25 cellular contexts compared by ENCODE assay signal in genomic region chr3:38349684-38350359, GRCh38. TPM values are rescaled to one million over a fixed set of nuclear protein-coding genes. Genes with fewer than 3 reads are reported as not detected.
DNase-seq lines count a peak whose midpoint lies in the region; ATAC-seq and TF ChIP-seq lines count a peak whose summit lies in the region.
"Had no signal": no experiment of that assay in that cellular context is flagged by ENCODE, and none has a peak within 500 bp of the region (broad histone marks: within the 10 kb centered on the region; RNA-seq: fewer than 3 reads in every experiment).

No MANE protein-coding gene starts in this region.

- H3K4me3 ChIP-seq in HEK293 (ENCODE audit: low read depth, low read length) (no peak overlapping the region), GM23338 (no peak overlapping the region)
- H3K4me3 ChIP-seq: Peyer's patch, SJSA1, smooth muscle cell had no signal

- CTCF ChIA-PET in HEK293 (lab: Yijun Ruan, JAX), result interaction anchor here (0.5 to 0.9 kb wide), 4 partner anchors 106 to 951 kb away, joined by 3 read pairs; no protein-coding TSS in a partner anchor

- no peaks in the 10 kb centered on the region for H3K9me2 ChIP-seq in GM23338 (ENCODE audit: insufficient read depth)

- TF ChIP-seq CTCF in HEK293 (tag by site-specific recombination; IDR thresholded peaks at IDR 0.05) (no peak), GM23338 (conservative IDR thresholded peaks at IDR 0.05; ENCODE audit: low read depth in 2 of 2) (no peak)

- DNase-seq in RPMI7951 (ENCODE audit: low read depth) (peak; percentile 70), fibroblast of gingiva (ENCODE audit: low read depth) (peak; percentile 16), NCI-H1436 (lab: John Stamatoyannopoulos, UW) (no peak), GDM1 (lab: John Stamatoyannopoulos, UW) (no peak), GM23338 (ENCODE audit: low spot score) (no peak)
- DNase-seq in stimulated activated CD4-positive, alpha-beta T cell treated with anti-CD3 and anti-CD28 coated beads, Interleukin-15, amount 100 ng/mL, for 24 hours, result no peak
- DNase-seq: activated CD4-positive, alpha-beta T cell treated with anti-CD3 and anti-CD28 coated beads for 4 hours; activated CD8-positive, alpha-beta memory T cell treated with anti-CD3 and anti-CD28 coated beads, Interleukin-2, amount 10 ng/mL, durations not matched to agents 7 days and 5 days; COR-L47; DMS79 treated with DMSO at 0.1 percent for 48 hours; effector CD4-positive, alpha-beta T cell; H7; NCI-H1930; NCI-H2227 treated with DMSO at 0.1 percent for 48 hours; Peyer's patch; stimulated activated CD4-positive, alpha-beta T cell treated with anti-CD3 and anti-CD28 coated beads, Interleukin-2, amount 100 ng/mL, for 48 hours; stimulated activated naive B cell treated with anti-CD40 and anti-IgM and Interleukin-4, amounts not matched to agents 10 μg/mL and 1 μg/mL and 100 μg/mL, for 72 hours; T-helper 1 cell had no signal

- H3K79me2 ChIP-seq in GM23338 (replicated peaks; ENCODE audit: insufficient read depth), result no peaks in the 10 kb centered on the region

- peaks cover 2% of the 10 kb centered on the region; the same call in 1 of the 3 replicates for H3K4me1 Mint-ChIP-seq in GM23338
- H3K4me1 Mint-ChIP-seq: activated naive CD4-positive, alpha-beta T cell treated with anti-CD3 and anti-CD28 coated beads, Interleukin-2, amount 50 U/mL, for 24 hours had no signal

- no peak overlapping the region for H3K27ac ChIP-seq in HEK293 (ENCODE audit: extremely low read depth, low read depth, low read length)
- H3K27ac ChIP-seq in GM23338 (ENCODE audit: low read depth), result no peak overlapping the region
- H3K27ac ChIP-seq: KMS-11, Peyer's patch, SJSA1 had no signal

- no peak overlapping the region for H3K4me2 ChIP-seq in GM23338
- H3K4me2 ChIP-seq: KMS-11, smooth muscle cell had no signal

- H3K4me1 ChIP-seq in HEK293 (ENCODE audit: control insufficient read depth, insufficient read depth, low read length) (no peaks in the 10 kb centered on the region), GM23338 (ENCODE audit: insufficient read depth) (no peaks in the 10 kb centered on the region; the same call in 1 of the 2 replicates)

- H3K36me3 ChIP-seq in HEK293 (ENCODE audit: control insufficient read depth in 2 of 2, insufficient read depth in 1 of 2, low read length in 2 of 2) (peaks cover 0 to 42% of the 10 kb centered on the region in 2 experiments; a peak in 1 of 3 replicates), GM23338 (ENCODE audit: insufficient read depth) (peaks cover 5% of the 10 kb centered on the region; the same call in 1 of the 2 replicates)
- H3K36me3 ChIP-seq: Peyer's patch had no signal

- H3K27ac Mint-ChIP-seq in GM23338, result no peak overlapping the region
- H3K27ac Mint-ChIP-seq: activated CD8-positive, alpha-beta memory T cell treated with anti-CD3 and anti-CD28 coated beads, Interleukin-2, amount 10 ng/mL, durations not matched to agents 7 days and 5 days; activated naive CD4-positive, alpha-beta T cell treated with anti-CD3 and anti-CD28 coated beads, Interleukin-2, amount 50 U/mL, for 24 hours; activated T-helper 1 cell treated with anti-CD3 and anti-CD28 coated beads, Interleukin-12 subunit alpha, Interleukin-12 subunit beta, Interleukin-2, Interleukin-4 antibody, amounts not matched to agents 30 ng/mL and 10 ng/mL and 1 ng/mL, durations not matched to agents 14 hours and 24 hours and 36 hours; B cell; stimulated activated naive B cell treated with anti-CD40 and anti-IgM and Interleukin-4, amounts not matched to agents 10 μg/mL and 1 μg/mL and 100 μg/mL, for 72 hours had no signal

- no peak overlapping the region for H3K4me3 Mint-ChIP-seq in GM23338
- H3K4me3 Mint-ChIP-seq: activated CD8-positive, alpha-beta memory T cell treated with anti-CD3 and anti-CD28 coated beads, Interleukin-2, amount 10 ng/mL, durations not matched to agents 7 days and 5 days; activated naive CD4-positive, alpha-beta T cell treated with anti-CD3 and anti-CD28 coated beads, Interleukin-2, amount 50 U/mL, for 24 hours; activated T-helper 1 cell treated with anti-CD3 and anti-CD28 coated beads, Interleukin-12 subunit alpha, Interleukin-12 subunit beta, Interleukin-2, Interleukin-4 antibody, amounts not matched to agents 30 ng/mL and 10 ng/mL and 1 ng/mL, durations not matched to agents 14 hours and 24 hours and 36 hours; B cell; stimulated activated naive B cell treated with anti-CD40 and anti-IgM and Interleukin-4, amounts not matched to agents 10 μg/mL and 1 μg/mL and 100 μg/mL, for 72 hours had no signal

- ATAC-seq in GM23338, result no peak
- ATAC-seq: activated CD8-positive, alpha-beta memory T cell treated with anti-CD3 and anti-CD28 coated beads, Interleukin-2, amount 10 ng/mL, durations not matched to agents 7 days and 5 days; stimulated activated naive B cell treated with anti-CD40 and anti-IgM and Interleukin-4, amounts not matched to agents 10 μg/mL and 1 μg/mL and 100 μg/mL, for 72 hours had no signal

- no peak overlapping the region for H2AFZ ChIP-seq in GM23338

- H3K9me3 Mint-ChIP-seq in GM23338, result no peaks in the 10 kb centered on the region; the same call in 2 of the 3 replicates
- H3K9me3 Mint-ChIP-seq: activated naive CD4-positive, alpha-beta T cell treated with anti-CD3 and anti-CD28 coated beads, Interleukin-2, amount 50 U/mL, for 24 hours; activated T-helper 1 cell treated with anti-CD3 and anti-CD28 coated beads, Interleukin-12 subunit alpha, Interleukin-12 subunit beta, Interleukin-2, Interleukin-4 antibody, amounts not matched to agents 30 ng/mL and 10 ng/mL and 1 ng/mL, durations not matched to agents 14 hours and 24 hours and 36 hours; stimulated activated naive B cell treated with anti-CD40 and anti-IgM and Interleukin-4, amounts not matched to agents 10 μg/mL and 1 μg/mL and 100 μg/mL, for 72 hours had no signal

- H3K36me3 Mint-ChIP-seq in GM23338 (ENCODE audit: low read depth), result peaks cover 19% of the 10 kb centered on the region; the same call in 2 of the 3 replicates
- H3K36me3 Mint-ChIP-seq: activated naive CD4-positive, alpha-beta T cell treated with anti-CD3 and anti-CD28 coated beads, Interleukin-2, amount 50 U/mL, for 24 hours had no signal

- POLR2A ChIA-PET in HEK293 (lab: Yijun Ruan, JAX), result no interaction called here

- H3K27me3 ChIP-seq in GM23338 (ENCODE audit: insufficient read depth), result peaks cover 14% of the 10 kb centered on the region
- H3K27me3 ChIP-seq: Peyer's patch, SJSA1 had no signal

- 0 out of 2 replicates have a peak, but pooled peaks cover 3% of the 10 kb centered on the region for H3F3A ChIP-seq in GM23338 (replicated peaks; ENCODE audit: low read depth)

- peaks cover 5% of the 10 kb centered on the region; the same call in 1 of the 2 replicates for H4K20me1 ChIP-seq in GM23338 (replicated peaks; ENCODE audit: insufficient read depth)

- H3K9me3 ChIP-seq in HEK293 (ENCODE audit: control insufficient read depth, insufficient read depth, low read depth, low read length), result no peaks in the 10 kb centered on the region
- H3K9me3 ChIP-seq: Peyer's patch, SJSA1 had no signal

- peaks cover 18% of the 10 kb centered on the region for H3K27me3 Mint-ChIP-seq in GM23338 (ENCODE audit: insufficient read depth, low read depth, poor library complexity)
- H3K27me3 Mint-ChIP-seq: activated naive CD4-positive, alpha-beta T cell treated with anti-CD3 and anti-CD28 coated beads, Interleukin-2, amount 50 U/mL, for 24 hours; B cell had no signal

TF ChIP-seq in HEK293, 187 proteins besides CTCF, POLR2A, EP300 and RAD21 (continues in another document):
- TF ChIP-seq, protein P1, sequence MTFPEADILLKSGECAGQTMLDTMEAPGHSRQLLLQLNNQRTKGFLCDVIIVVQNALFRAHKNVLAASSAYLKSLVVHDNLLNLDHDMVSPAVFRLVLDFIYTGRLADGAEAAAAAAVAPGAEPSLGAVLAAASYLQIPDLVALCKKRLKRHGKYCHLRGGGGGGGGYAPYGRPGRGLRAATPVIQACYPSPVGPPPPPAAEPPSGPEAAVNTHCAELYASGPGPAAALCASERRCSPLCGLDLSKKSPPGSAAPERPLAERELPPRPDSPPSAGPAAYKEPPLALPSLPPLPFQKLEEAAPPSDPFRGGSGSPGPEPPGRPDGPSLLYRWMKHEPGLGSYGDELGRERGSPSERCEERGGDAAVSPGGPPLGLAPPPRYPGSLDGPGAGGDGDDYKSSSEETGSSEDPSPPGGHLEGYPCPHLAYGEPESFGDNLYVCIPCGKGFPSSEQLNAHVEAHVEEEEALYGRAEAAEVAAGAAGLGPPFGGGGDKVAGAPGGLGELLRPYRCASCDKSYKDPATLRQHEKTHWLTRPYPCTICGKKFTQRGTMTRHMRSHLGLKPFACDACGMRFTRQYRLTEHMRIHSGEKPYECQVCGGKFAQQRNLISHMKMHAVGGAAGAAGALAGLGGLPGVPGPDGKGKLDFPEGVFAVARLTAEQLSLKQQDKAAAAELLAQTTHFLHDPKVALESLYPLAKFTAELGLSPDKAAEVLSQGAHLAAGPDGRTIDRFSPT (tag by site-specific recombination; IDR thresholded peaks at IDR 0.05), result peak; percentile 21; the same call in 1 of the 2 replicates
- TF ChIP-seq HOXA7 (CRISPR knock-in tag; IDR thresholded peaks at IDR 0.05; ENCODE audit: borderline replicate concordance) (no peak), ZNF133 (tag by site-specific recombination; IDR thresholded peaks at IDR 0.05) (no peak)

TF ChIP-seq in GM23338, 12 proteins besides CTCF, POLR2A, EP300 and RAD21 (continues in another document):
- no peak for TF ChIP-seq ZNF331 (CRISPR knock-in tag; IDR thresholded peaks at IDR 0.05; ENCODE audit: low read depth)
- no peak for TF ChIP-seq EZH2phosphoT487 (IDR thresholded peaks at IDR 0.05; ENCODE audit: unreplicated experiment)
- TF ChIP-seq EZH2 (IDR thresholded peaks at IDR 0.05; ENCODE audit: low read depth, unreplicated experiment), result no peak
- TF ChIP-seq JUNB (IDR thresholded peaks at IDR 0.05; ENCODE audit: unreplicated experiment), result no peak
- no peak for TF ChIP-seq STAT1 (IDR thresholded peaks at IDR 0.05; ENCODE audit: unreplicated experiment)
- TF ChIP-seq ZNF114 (CRISPR knock-in tag; IDR thresholded peaks at IDR 0.05), result no peak
- no peak for TF ChIP-seq CREB1 (CRISPR knock-in tag; IDR thresholded peaks at IDR 0.05; ENCODE audit: low read depth)
- TF ChIP-seq, protein P2, sequence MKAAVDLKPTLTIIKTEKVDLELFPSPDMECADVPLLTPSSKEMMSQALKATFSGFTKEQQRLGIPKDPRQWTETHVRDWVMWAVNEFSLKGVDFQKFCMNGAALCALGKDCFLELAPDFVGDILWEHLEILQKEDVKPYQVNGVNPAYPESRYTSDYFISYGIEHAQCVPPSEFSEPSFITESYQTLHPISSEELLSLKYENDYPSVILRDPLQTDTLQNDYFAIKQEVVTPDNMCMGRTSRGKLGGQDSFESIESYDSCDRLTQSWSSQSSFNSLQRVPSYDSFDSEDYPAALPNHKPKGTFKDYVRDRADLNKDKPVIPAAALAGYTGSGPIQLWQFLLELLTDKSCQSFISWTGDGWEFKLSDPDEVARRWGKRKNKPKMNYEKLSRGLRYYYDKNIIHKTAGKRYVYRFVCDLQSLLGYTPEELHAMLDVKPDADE (IDR thresholded peaks at IDR 0.05), result no peak
- no peak for TF ChIP-seq NANOG (IDR thresholded peaks at IDR 0.05; ENCODE audit: borderline replicate concordance)

RNA-seq across cellular contexts. Expression of gene XYLB, which starts 3.2 kb away (rescaled TPM):
- 7.1 and 7.3 TPM in 2 replicates for total RNA-seq in RPMI7951 (2014; rRNA removed; shearing (Covaris generic))
- total RNA-seq in GM23338 (2014; rRNA removed; shearing (Covaris generic)), result 3.0 and 3.3 TPM in 2 replicates
- polyA plus RNA-seq in GM23338 (2016; fragmentation: Nextera tagmentation; extraction: Ambion mirVana), result 1.6 and 2.3 TPM in 2 replicates

Comparison
In these comparisons a context has a peak if more than half of its experiments do, and no peak if none do; other contexts are left out.
1. DNase-seq: peak in RPMI7951 (single experiment) and fibroblast of gingiva (single experiment); none in stimulated activated CD4-positive, alpha-beta T cell treated with anti-CD3 and anti-CD28 coated beads, Interleukin-15, amount 100 ng/mL, for 24 hours (single experiment), NCI-H1436 (single experiment), GDM1 (single experiment) and GM23338 (single experiment).